16 cellular contexts compared by ENCODE assay signal in genomic region chr14:64394423-64394822, GRCh38.
"Had no signal": no experiment of that assay in that cellular context is flagged by ENCODE, and none has a peak within 500 bp of the region (broad histone marks: within the 10 kb centered on the region; RNA-seq: fewer than 3 reads in every experiment).

No MANE protein-coding gene starts in this region.

- H3K9me3 ChIP-seq: gastroesophageal sphincter, ovary, upper lobe of right lung had no signal

- ATAC-seq: activated CD4-positive, CD25-positive, alpha-beta regulatory T cell treated with anti-CD3 and anti-CD28 coated beads, Interleukin-2, amount 50 U/mL, for 24 hours; gastroesophageal sphincter; stimulated activated naive CD8-positive, alpha-beta T cell treated with anti-CD3 and anti-CD28 coated beads, Interleukin-15, Interleukin-2, amounts not matched to agents 100 U/mL and 50 U/mL, for 24 hours; upper lobe of right lung had no signal

- H3K4me3 Mint-ChIP-seq: activated naive CD4-positive, alpha-beta T cell treated with anti-CD3 and anti-CD28 coated beads for 36 hours; central memory CD8-positive, alpha-beta T cell; neural crest cell had no signal

- H3K27me3 ChIP-seq: gastroesophageal sphincter, ovary, upper lobe of right lung had no signal

- DNase-seq: activated CD4-positive, alpha-beta T cell treated with anti-CD3 and anti-CD28 coated beads, Interleukin-2, amount 50 U/mL, for 4 hours; activated CD8-positive, alpha-beta memory T cell treated with anti-CD3 and anti-CD28 coated beads, Interleukin-2, amount 50 U/mL, for 4 hours; activated naive CD4-positive, alpha-beta T cell treated with anti-CD3 and anti-CD28 coated beads for 36 hours; effector memory CD4-positive, alpha-beta T cell; kidney; ovary; stimulated activated CD4-positive, alpha-beta T cell treated with anti-CD3 and anti-CD28 coated beads, Interleukin-4, amount 100 ng/mL, for 1 hour; stimulated activated CD8-positive, alpha-beta memory T cell treated with anti-CD3 and anti-CD28 coated beads, Interleukin-4, amount 100 ng/mL, for 48 hours; stimulated activated naive CD8-positive, alpha-beta T cell treated with anti-CD3 and anti-CD28 coated beads, Interleukin-15, Interleukin-2, amounts not matched to agents 100 U/mL and 50 U/mL, for 24 hours; T1000; upper lobe of right lung had no signal

- H3K27ac ChIP-seq: epithelial cell of prostate, gastroesophageal sphincter, ovary, upper lobe of right lung had no signal

- H3K4me3 ChIP-seq: gastroesophageal sphincter, ovary, upper lobe of right lung had no signal

- H3K27ac Mint-ChIP-seq: activated naive CD4-positive, alpha-beta T cell treated with anti-CD3 and anti-CD28 coated beads for 36 hours had no signal

- H3K36me3 ChIP-seq: ovary had no signal

- H3K27me3 Mint-ChIP-seq: central memory CD8-positive, alpha-beta T cell had no signal

- H3K9me3 Mint-ChIP-seq: activated naive CD4-positive, alpha-beta T cell treated with anti-CD3 and anti-CD28 coated beads for 36 hours; central memory CD8-positive, alpha-beta T cell; neural crest cell had no signal
